11 cellular contexts compared by ENCODE assay signal in genomic region chr7:127653396-127653795, GRCh38. TPM values are rescaled to one million over a fixed set of nuclear protein-coding genes. Genes with fewer than 3 reads are reported as not detected.
A peak's percentile ranks its signal among the peaks of the same experiment; 100 is the strongest.
DNase-seq lines count a peak whose midpoint lies in the region; ATAC-seq and TF ChIP-seq lines count a peak whose summit lies in the region.
"Had no signal": no experiment of that assay in that cellular context is flagged by ENCODE, and none has a peak within 500 bp of the region (broad histone marks: within the 10 kb centered on the region; RNA-seq: fewer than 3 reads in every experiment).

No MANE protein-coding gene starts in this region.

- no peaks in the 10 kb centered on the region for H3K27me3 Mint-ChIP-seq in MCF 10A (ENCODE audit: insufficient read depth, unreplicated experiment)

- peak overlapping the region; percentile 40 for H3K27ac Mint-ChIP-seq in MCF 10A (ENCODE audit: low read depth, unreplicated experiment)

- H3K9me3 Mint-ChIP-seq in MCF 10A (ENCODE audit: unreplicated experiment): no peaks in the 10 kb centered on the region

- intact Hi-C loops in MCF 10A (cut with micrococcal nuclease): no loop called here
- intact Hi-C loops in body of pancreas (cut with DNase I): no loop called here

- H3K56ac ChIP-seq in mesendoderm (ENCODE audit: low read length): no peak overlapping the region

- CTCF ChIA-PET in MCF 10A (lab: Yijun Ruan, JAX): interaction anchor here (1.0 kb wide), 1 partner anchor 24 kb away, joined by 3 read pairs; no protein-coding TSS in a partner anchor

- TF ChIP-seq POLR2A in body of pancreas (IDR thresholded peaks at IDR 0.05): no peak

- no peak overlapping the region for H2BK5ac ChIP-seq in mesendoderm (ENCODE audit: low read length)

- peak overlapping the region; percentile 90; the same call in 1 of the 2 replicates for H3K9ac ChIP-seq in BLaER1
- H3K9ac ChIP-seq in HUES48 (ENCODE audit: low read depth, low read length): no peak overlapping the region
- peak overlapping the region; percentile 100 for H3K9ac ChIP-seq in mesendoderm (ENCODE audit: low read length)

- peaks cover 34% of the 10 kb centered on the region for H3K36me3 ChIP-seq in BLaER1
- H3K36me3 ChIP-seq in HUES48 (ENCODE audit: control insufficient read depth, insufficient read depth, low read length): peaks cover 24% of the 10 kb centered on the region
- H3K36me3 ChIP-seq in mesendoderm (ENCODE audit: control insufficient read depth, insufficient read depth, low read length): no peaks in the 10 kb centered on the region
- H3K36me3 ChIP-seq in body of pancreas (replicated peaks in 1 of 2; ENCODE audit: insufficient read depth in 1 of 2, low read depth in 2 of 2): no peaks in the 10 kb centered on the region
- H3K36me3 ChIP-seq in H7 (replicated peaks; ENCODE audit: control insufficient read depth, insufficient read depth, low read length): no peaks in the 10 kb centered on the region; the same call in 1 of the 2 replicates

- H3K27ac ChIP-seq in BLaER1 (no peak overlapping the region), HUES48 (ENCODE audit: low read depth, low read length) (no peak overlapping the region), mesendoderm (ENCODE audit: low read depth, low read length) (no peak overlapping the region), body of pancreas (peak overlapping the region in 1 of 4 donors; percentile 12)

- peaks cover 63% of the 10 kb centered on the region for H4K20me1 ChIP-seq in BLaER1

- H3K9me3 ChIP-seq in BLaER1 (no peaks in the 10 kb centered on the region), HUES48 (ENCODE audit: control insufficient read depth, insufficient read depth, low read length) (no peaks in the 10 kb centered on the region), body of pancreas (no peaks in the 10 kb centered on the region)

- WGBS in mesendoderm (ENCODE audit: extremely low coverage, insufficient coverage, low lambda C conversion rate): no CpG with 5 or more reads among the region's 4 CpGs
- 43 to 49% methylated on average over 4 of the region's 4 CpGs for WGBS in body of pancreas, 2 donors

- TF ChIP-seq CTCF in MCF 10A (IDR thresholded peaks at IDR 0.05; ENCODE audit: unreplicated experiment) (no peak), body of pancreas (IDR thresholded peaks at IDR 0.05) (no peak)

- no peak overlapping the region for H2AK5ac ChIP-seq in mesendoderm (ENCODE audit: low read length)

- peaks cover 60% of the 10 kb centered on the region for H3K79me2 ChIP-seq in mesendoderm (ENCODE audit: control insufficient read depth, insufficient read depth, low read length)

- H3K79me1 ChIP-seq in mesendoderm (ENCODE audit: low read length): peaks cover 11% of the 10 kb centered on the region

- H3K4me3 Mint-ChIP-seq in MCF 10A (ENCODE audit: unreplicated experiment): no peak overlapping the region

- no peak overlapping the region for H2BK120ac ChIP-seq in mesendoderm (ENCODE audit: low read depth, low read length)

- no TSS peak for BruUV-seq in MCF 10A (replicated peaks; lab: Mats Ljungman, UMichigan)

- peaks cover 44% of the 10 kb centered on the region for H3K4me1 ChIP-seq in BLaER1
- H3K4me1 ChIP-seq in HUES48 (ENCODE audit: control insufficient read depth, insufficient read depth, low read length): peaks cover 26% of the 10 kb centered on the region
- peaks cover 7% of the 10 kb centered on the region for H3K4me1 ChIP-seq in mesendoderm (ENCODE audit: control insufficient read depth, low read depth, low read length)
- peaks cover 73% of the 10 kb centered on the region for H3K4me1 ChIP-seq in body of pancreas

- no peak overlapping the region for H2BK15ac ChIP-seq in mesendoderm (replicated peaks; ENCODE audit: low read depth)

- H3K36me3 Mint-ChIP-seq in MCF 10A (ENCODE audit: insufficient read depth, unreplicated experiment): peaks cover 20% of the 10 kb centered on the region

- DNase-seq in MCF 10A (ENCODE audit: unreplicated experiment) (no peak), mesendoderm (no peak), body of pancreas (no peak), H7 (no peak)
- DNase-seq: aorta, SIG-M5 had no signal

- no peak overlapping the region for H3K18ac ChIP-seq in mesendoderm (ENCODE audit: low read length)

- no peak overlapping the region for H3K23ac ChIP-seq in mesendoderm (ENCODE audit: low read length)

- POLR2A ChIA-PET in MCF 10A (lab: Yijun Ruan, JAX): interaction anchor here (0.7 to 2.9 kb wide), 6 partner anchors 13 to 363 kb away, joined by 3 to 17 read pairs (median 4); partner anchors contain the start of genes ARF5, GCC1 and ZNF800

- no peak overlapping the region for H4K5ac ChIP-seq in mesendoderm (ENCODE audit: low read length)

- no peaks in the 10 kb centered on the region for H3K27me3 ChIP-seq in BLaER1
- no peaks in the 10 kb centered on the region for H3K27me3 ChIP-seq in HUES48 (ENCODE audit: control insufficient read depth, insufficient read depth, low read length)
- H3K27me3 ChIP-seq in mesendoderm (ENCODE audit: insufficient read depth, low read length, poor library complexity): no peaks in the 10 kb centered on the region
- no peaks in the 10 kb centered on the region for H3K27me3 ChIP-seq in body of pancreas
- no peaks in the 10 kb centered on the region for H3K27me3 ChIP-seq in H7 (ENCODE audit: control insufficient read depth, insufficient read depth, low read length)

- H3K4me2 ChIP-seq in BLaER1 (peak overlapping the region; percentile 92), mesendoderm (ENCODE audit: low read length) (peak overlapping the region; percentile 57)

- peaks cover 39% of the 10 kb centered on the region for H3K4me1 Mint-ChIP-seq in MCF 10A (ENCODE audit: insufficient read depth, unreplicated experiment)

- H4K8ac ChIP-seq in mesendoderm (ENCODE audit: low read depth, low read length): no peak overlapping the region

- H3K4me3 ChIP-seq in BLaER1: peak overlapping the region; percentile 86
- H3K4me3 ChIP-seq in HUES48 (ENCODE audit: low read depth, low read length): peak overlapping the region; percentile 98
- peak overlapping the region; percentile 99 for H3K4me3 ChIP-seq in mesendoderm (ENCODE audit: low read length)
- H3K4me3 ChIP-seq in body of pancreas: peak overlapping the region in 1 of 2 donors; percentile 43
- H3K4me3 ChIP-seq in H7 (ENCODE audit: insufficient read depth, low read depth, low read length): no peak overlapping the region

- no peak overlapping the region for H3K4ac ChIP-seq in mesendoderm (ENCODE audit: low read depth, low read length)

- ATAC-seq in GM19023 (IDR thresholded peaks at IDR 0.05; ENCODE audit: unreplicated experiment) (no peak), GM18861 (IDR thresholded peaks at IDR 0.05; ENCODE audit: unreplicated experiment) (no peak), body of pancreas (no peak)

RNA-seq across cellular contexts. Expression of gene SND1, which starts 1.4 kb away (rescaled TPM):
- total RNA-seq in MCF 10A (2022) (291 and 297 TPM in 2 replicates), body of pancreas (100 to 1,000 TPM; 146 to 155 TPM)
- polyA plus RNA-seq in mesendoderm (2013, experiment 1 of 2): 94.6 TPM
- polyA plus RNA-seq in mesendoderm (2013, experiment 2 of 2): 95.9 TPM
- 196 and 205 TPM in 2 replicates for total RNA-seq in H7 (2014; rRNA removed; shearing (Covaris generic))

RNA-seq across cellular contexts. Expression of gene PAX4, which starts 35.5 kb away (rescaled TPM):
- total RNA-seq in MCF 10A (2022) (not detected in 2 replicates), body of pancreas (not detected)
- polyA plus RNA-seq in mesendoderm (2013, experiment 1 of 2): 0.24 TPM
- 0.24 TPM for polyA plus RNA-seq in mesendoderm (2013, experiment 2 of 2)
- 0.07 TPM in 1 of 2 replicates, not detected in the other for total RNA-seq in H7 (2014; rRNA removed; shearing (Covaris generic))
- total RNA-seq: aorta, lower leg skin had no signal
- polyA plus RNA-seq: aorta had no signal

RNA-seq across cellular contexts. Expression of gene FSCN3, which starts 59.9 kb away (rescaled TPM):
- 0.71 TPM in 1 of 2 replicates, not detected in the other for total RNA-seq in MCF 10A (2022)
- polyA plus RNA-seq in mesendoderm (2013, experiment 1 of 2): 0.93 TPM
- 1.1 TPM for polyA plus RNA-seq in mesendoderm (2013, experiment 2 of 2)
- total RNA-seq in body of pancreas: 10 to 100 TPM in 1 of 2 donors, not detected in 1; 19.4 TPM
- total RNA-seq in H7 (2014; rRNA removed; shearing (Covaris generic)): 0.52 and 5.0 TPM in 2 replicates
- polyA plus RNA-seq: aorta had no signal
